10 cellular contexts compared by ENCODE assay signal in genomic region chr7:24898691-24899090, GRCh38.
A peak's percentile ranks its signal among the peaks of the same experiment; 100 is the strongest.
DNase-seq lines count a peak whose midpoint lies in the region; ATAC-seq and TF ChIP-seq lines count a peak whose summit lies in the region.
"Had no signal": no experiment of that assay in that cellular context is flagged by ENCODE, and none has a peak within 500 bp of the region (broad histone marks: within the 10 kb centered on the region; RNA-seq: fewer than 3 reads in every experiment).

No MANE protein-coding gene starts in this region.

- ATAC-seq in GM18868 (IDR thresholded peaks at IDR 0.05; ENCODE audit: unreplicated experiment) (peak; percentile 57), HG03378 (IDR thresholded peaks at IDR 0.05; ENCODE audit: unreplicated experiment) (peak; percentile 47), GM23338 (no peak)

- no peaks in the 10 kb centered on the region for H3K27me3 Mint-ChIP-seq in activated naive CD8-positive, alpha-beta T cell treated with anti-CD3 and anti-CD28 coated beads for 36 hours
- H3K27me3 Mint-ChIP-seq in GM23338 (ENCODE audit: insufficient read depth, low read depth, poor library complexity), result peaks cover 4% of the 10 kb centered on the region

- peak overlapping the region; percentile 22 for H3K27ac Mint-ChIP-seq in activated naive CD8-positive, alpha-beta T cell treated with anti-CD3 and anti-CD28 coated beads for 36 hours
- no peak overlapping the region for H3K27ac Mint-ChIP-seq in GM23338

- peaks cover 63% of the 10 kb centered on the region for H3K4me1 Mint-ChIP-seq in activated naive CD8-positive, alpha-beta T cell treated with anti-CD3 and anti-CD28 coated beads for 36 hours
- H3K4me1 Mint-ChIP-seq in GM23338, result peaks cover 11% of the 10 kb centered on the region; the same call in 2 of the 3 replicates

- no peak overlapping the region for H3K27ac ChIP-seq in GM23338 (ENCODE audit: low read depth)
- H3K27ac ChIP-seq: BLaER1 had no signal

- peak; percentile 35 for DNase-seq in AG10803 (ENCODE audit: low read depth)
- DNase-seq in activated naive CD8-positive, alpha-beta T cell treated with anti-CD3 and anti-CD28 coated beads for 36 hours, result no peak
- DNase-seq in HUDEP-2 (lab: John Stamatoyannopoulos, UW; ENCODE audit: unreplicated experiment in 76 of 76), result no peak
- DNase-seq in SIG-M5 treated with dmso at 0.1 percent for 504 hours (lab: John Stamatoyannopoulos, UW; ENCODE audit: unreplicated experiment), result no peak
- DNase-seq in GM23338 (ENCODE audit: low spot score), result no peak
- DNase-seq in activated CD4-positive, CD25-positive, alpha-beta regulatory T cell treated with anti-CD3 and anti-CD28 coated beads, Interleukin-2, amount 50 U/mL, for 72 hours, result no peak
- DNase-seq: NCI-H1436 treated with DMSO at 0.1 percent for 48 hours had no signal

- no peaks in the 10 kb centered on the region for H3K9me2 ChIP-seq in GM23338 (ENCODE audit: insufficient read depth)

- H3K4me2 ChIP-seq in GM23338, result no peak overlapping the region
- H3K4me2 ChIP-seq: BLaER1 had no signal

- no peaks in the 10 kb centered on the region for H3K27me3 ChIP-seq in GM23338 (ENCODE audit: insufficient read depth)
- H3K27me3 ChIP-seq: BLaER1 had no signal

- no peaks in the 10 kb centered on the region; the same call in 1 of the 2 replicates for H4K20me1 ChIP-seq in GM23338 (replicated peaks; ENCODE audit: insufficient read depth)
- H4K20me1 ChIP-seq: BLaER1 had no signal

- H3K4me3 ChIP-seq in AG10803 (ENCODE audit: low read length) (no peak overlapping the region), GM23338 (no peak overlapping the region)
- H3K4me3 ChIP-seq: BLaER1 had no signal

- H3K36me3 ChIP-seq in GM23338 (ENCODE audit: insufficient read depth), result no peaks in the 10 kb centered on the region
- H3K36me3 ChIP-seq: BLaER1 had no signal

- TF ChIP-seq CTCF in AG10803 (conservative IDR thresholded peaks at IDR 0.05; ENCODE audit: low read length) (no peak), GM23338 (conservative IDR thresholded peaks at IDR 0.05; ENCODE audit: low read depth in 2 of 2) (no peak)

- peaks cover 8% of the 10 kb centered on the region for H3K36me3 Mint-ChIP-seq in activated naive CD8-positive, alpha-beta T cell treated with anti-CD3 and anti-CD28 coated beads for 36 hours
- H3K36me3 Mint-ChIP-seq in GM23338 (ENCODE audit: low read depth), result no peaks in the 10 kb centered on the region

- peaks cover 24% of the 10 kb centered on the region; the same call in 1 of the 2 replicates for H3K79me2 ChIP-seq in GM23338 (replicated peaks; ENCODE audit: insufficient read depth)

- H3K9me3 Mint-ChIP-seq in activated naive CD8-positive, alpha-beta T cell treated with anti-CD3 and anti-CD28 coated beads for 36 hours, result no peaks in the 10 kb centered on the region
- H3K9me3 Mint-ChIP-seq in GM23338, result no peaks in the 10 kb centered on the region

- no peak overlapping the region for H3K4me3 Mint-ChIP-seq in activated naive CD8-positive, alpha-beta T cell treated with anti-CD3 and anti-CD28 coated beads for 36 hours
- no peak overlapping the region for H3K4me3 Mint-ChIP-seq in GM23338

- no peaks in the 10 kb centered on the region for H3F3A ChIP-seq in GM23338 (replicated peaks; ENCODE audit: low read depth)

- no peaks in the 10 kb centered on the region for H3K4me1 ChIP-seq in GM23338 (ENCODE audit: insufficient read depth)

- H2AFZ ChIP-seq in GM23338, result no peak overlapping the region

TF ChIP-seq in GM23338, 12 proteins besides CTCF, POLR2A, EP300 and RAD21 (continues in another document):
- no peak for TF ChIP-seq ZNF462 (CRISPR knock-in tag; IDR thresholded peaks at IDR 0.05)
- no peak for TF ChIP-seq EZH2 (IDR thresholded peaks at IDR 0.05; ENCODE audit: low read depth, unreplicated experiment)
- TF ChIP-seq ETS1 (IDR thresholded peaks at IDR 0.05), result no peak
- no peak for TF ChIP-seq REST (IDR thresholded peaks at IDR 0.05; ENCODE audit: unreplicated experiment)
